ENCODE assay signal across 8 cellular contexts in the genomic region with DNA sequence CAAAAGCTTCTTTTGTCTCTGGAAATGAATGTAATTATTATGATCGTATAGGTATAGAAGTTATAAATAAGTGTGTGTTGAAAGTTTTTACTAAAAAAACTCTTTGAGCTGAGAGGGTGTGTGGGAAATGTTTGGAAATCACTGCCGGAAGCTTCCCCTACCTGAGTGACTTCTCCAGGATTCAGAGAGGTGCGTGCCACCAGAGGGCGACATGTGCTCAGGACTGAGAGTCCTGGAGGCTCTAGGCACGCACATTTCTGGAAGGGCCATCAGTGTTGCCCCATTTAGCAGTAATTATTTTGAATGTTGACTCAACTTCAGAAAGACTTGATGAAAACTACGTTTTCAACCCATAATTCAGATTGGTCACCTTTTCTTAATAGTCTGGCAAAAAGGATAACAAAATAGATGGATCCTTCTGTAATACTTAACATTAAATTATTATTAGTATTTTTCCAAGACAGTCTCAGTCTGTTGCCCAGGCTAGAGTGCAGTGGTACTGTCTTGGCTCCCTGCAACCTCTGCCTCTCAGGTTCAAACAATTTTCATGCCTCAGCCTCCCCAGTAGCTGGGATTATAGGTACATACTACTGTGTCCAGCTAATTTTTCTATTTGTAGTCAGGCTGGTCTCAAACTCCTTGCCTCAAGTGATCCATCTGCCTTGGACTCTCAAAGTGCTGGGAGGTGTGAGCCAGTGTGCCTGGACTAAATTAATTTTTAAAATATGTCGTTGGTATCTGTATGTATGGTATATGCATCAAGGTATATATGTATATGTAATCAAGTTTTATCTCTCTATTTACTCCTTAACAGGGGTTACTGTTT. TPM values are rescaled to one million over a fixed set of nuclear protein-coding genes. Genes with fewer than 3 reads are reported as not detected.
DNase-seq lines count a peak whose midpoint lies in the region; ATAC-seq and TF ChIP-seq lines count a peak whose summit lies in the region.

No MANE protein-coding gene starts in this region.

- H3K4me1 Mint-ChIP-seq in CD8-positive, alpha-beta T cell (ENCODE audit: low read depth) = peaks cover 34% of the 10 kb centered on the region

- POLR2A ChIA-PET in CD8-positive, alpha-beta T cell (lab: Charles Lee) = interaction anchor here (0.6 to 1.4 kb wide), 6 partner anchors 10 to 60 kb away, joined by 3 to 5 read pairs (median 3); partner anchors contain the start of gene GPR171

- no peaks in the 10 kb centered on the region for H3K9me3 Mint-ChIP-seq in CD8-positive, alpha-beta T cell

- no peak overlapping the region for H3K9ac ChIP-seq in OCI-LY1 (ENCODE audit: low read length)
- no peak overlapping the region for H3K9ac ChIP-seq in fibroblast of lung (ENCODE audit: insufficient read depth, low read length)

- H3K79me2 ChIP-seq in OCI-LY1 (ENCODE audit: insufficient read depth, low read length) (no peaks in the 10 kb centered on the region), fibroblast of lung (ENCODE audit: control insufficient read depth, insufficient read depth, low read length) (no peaks in the 10 kb centered on the region)

- no peaks in the 10 kb centered on the region for H3K36me3 Mint-ChIP-seq in CD8-positive, alpha-beta T cell

- no peaks in the 10 kb centered on the region for H3K27me3 ChIP-seq in CD8-positive, alpha-beta T cell (ENCODE audit: insufficient read depth, low read length)
- H3K27me3 ChIP-seq in OCI-LY1 (ENCODE audit: insufficient read depth, low read length) = no peaks in the 10 kb centered on the region
- no peaks in the 10 kb centered on the region for H3K27me3 ChIP-seq in fibroblast of lung (ENCODE audit: control insufficient read depth, insufficient read depth, low read length)
- no peaks in the 10 kb centered on the region for H3K27me3 ChIP-seq in neutrophil
- no peaks in the 10 kb centered on the region for H3K27me3 ChIP-seq in testis

- 40 to 51% methylated on average over 7 of the region's 7 CpGs for WGBS in testis, 2 donors

- TF ChIP-seq POLR2A in testis (IDR thresholded peaks at IDR 0.05) = no peak

- no peaks in the 10 kb centered on the region for H3K36me3 ChIP-seq in CD8-positive, alpha-beta T cell (ENCODE audit: insufficient read depth, low read length)
- H3K36me3 ChIP-seq in OCI-LY1 (ENCODE audit: insufficient read depth, low read length) (no peaks in the 10 kb centered on the region), fibroblast of lung (ENCODE audit: control insufficient read depth, insufficient read depth, low read length) (no peaks in the 10 kb centered on the region), neutrophil (no peaks in the 10 kb centered on the region), testis (ENCODE audit: low read depth, missing control alignments) (no peaks in the 10 kb centered on the region)

- H3K4me1 ChIP-seq in CD8-positive, alpha-beta T cell (ENCODE audit: insufficient read depth, low read length) = peaks cover 38% of the 10 kb centered on the region
- H3K4me1 ChIP-seq in OCI-LY1 (ENCODE audit: insufficient read depth, low read length, severe bottlenecking) = peaks cover 18% of the 10 kb centered on the region
- no peaks in the 10 kb centered on the region for H3K4me1 ChIP-seq in fibroblast of lung (ENCODE audit: control insufficient read depth, extremely low read depth, insufficient read depth, low read length)
- peaks cover 39 to 42% of the 10 kb centered on the region in 2 experiments for H3K4me1 ChIP-seq in neutrophil (ENCODE audit: control insufficient read depth in 1 of 2, insufficient read depth in 1 of 2, low read depth in 1 of 2, low read length in 1 of 2)
- no peaks in the 10 kb centered on the region for H3K4me1 ChIP-seq in testis

- no peak overlapping the region for H3K27ac Mint-ChIP-seq in CD8-positive, alpha-beta T cell

- no peak overlapping the region for H3K4me3 Mint-ChIP-seq in CD8-positive, alpha-beta T cell

- no peak overlapping the region for H3K27ac ChIP-seq in CD8-positive, alpha-beta T cell (ENCODE audit: low read depth, low read length)
- H3K27ac ChIP-seq in OCI-LY1 (ENCODE audit: low read depth, low read length, poor library complexity, severe bottlenecking) (no peak overlapping the region), fibroblast of lung (ENCODE audit: insufficient read depth, low read length) (no peak overlapping the region), neutrophil (peak overlapping the region; percentile 56), testis (no peak overlapping the region)

- H3K27me3 Mint-ChIP-seq in CD8-positive, alpha-beta T cell (ENCODE audit: low read depth) = no peaks in the 10 kb centered on the region

- H3F3A ChIP-seq in OCI-LY1 (ENCODE audit: insufficient read depth, low read length) = no peaks in the 10 kb centered on the region

- intact Hi-C loops in CD8-positive, alpha-beta T cell (cut with DNase I, micrococcal nuclease) = loop anchor here (1.0 to 10.0 kb wide), 11 partner anchors 12 to 746 kb away; partner anchors contain the start of genes P2RY13 (in 1 of the 2) and P2RY14 (in 1 of the 2)
- intact Hi-C loops in testis (cut with DNase I; ENCODE audit: low total_unique reads) = no loop called here

- CTCF ChIA-PET in CD8-positive, alpha-beta T cell (lab: Charles Lee) = interaction anchor here (0.7 to 8.2 kb wide), 46 partner anchors 8 to 1353 kb away, joined by 3 to 333 read pairs (median 6); partner anchors contain the start of genes GPR171 and P2RY14

- no peaks in the 10 kb centered on the region for H3K9me2 ChIP-seq in OCI-LY1 (ENCODE audit: low read depth, low read length)

- peak; percentile 54 to 89 (median 81) for DNase-seq in CD8-positive, alpha-beta T cell
- peak; percentile 61 for DNase-seq in HT1080 (ENCODE audit: low read depth)
- DNase-seq in activated T-cell treated with anti-CD3 and anti-CD28 coated beads for 48 hours (ENCODE audit: low read depth) = peak; percentile 73
- DNase-seq in fibroblast of lung (ENCODE audit: low read depth in 2 of 2) = peak; percentile 43 to 63
- DNase-seq in testis = peak; percentile 84

- peak; percentile 76 for ATAC-seq in CD8-positive, alpha-beta T cell
- peak; percentile 49 for ATAC-seq in GM19463 (IDR thresholded peaks at IDR 0.05; ENCODE audit: unreplicated experiment)

- H3K4me3 ChIP-seq in CD8-positive, alpha-beta T cell (ENCODE audit: low read depth, low read length) = no peak overlapping the region
- no peak overlapping the region for H3K4me3 ChIP-seq in OCI-LY1 (ENCODE audit: low read depth, low read length, poor library complexity, severe bottlenecking)
- H3K4me3 ChIP-seq in fibroblast of lung (replicated peaks in 1 of 4; ENCODE audit: control extremely low read depth in 1 of 4, insufficient read depth in 1 of 4, low read depth in 3 of 4, low read length in 4 of 4) = no peak overlapping the region
- no peak overlapping the region for H3K4me3 ChIP-seq in neutrophil (ENCODE audit: low read depth in 1 of 2, low read length in 1 of 2)
- H3K4me3 ChIP-seq in testis = no peak overlapping the region

- peak; percentile 97 for TF ChIP-seq CTCF in CD8-positive, alpha-beta T cell (IDR thresholded peaks at IDR 0.05)
- TF ChIP-seq CTCF in OCI-LY1 (IDR thresholded peaks at IDR 0.05; ENCODE audit: low read length) (peak; percentile 99), fibroblast of lung (conservative IDR thresholded peaks at IDR 0.05 in 1 of 2, IDR thresholded peaks at IDR 0.05 in 1 of 2; ENCODE audit: low read depth in 1 of 2, low read length in 2 of 2) (peak; percentile 78 to 82), neutrophil (IDR thresholded peaks at IDR 0.05) (peak; percentile 68), testis (IDR thresholded peaks at IDR 0.05) (peak; percentile 37 to 64 (median 50))

- H4K20me1 ChIP-seq in OCI-LY1 (ENCODE audit: insufficient read depth, low read length) (no peaks in the 10 kb centered on the region), fibroblast of lung (ENCODE audit: control insufficient read depth, extremely low read depth, insufficient read depth, low read length) (no peaks in the 10 kb centered on the region)

- H2AFZ ChIP-seq in OCI-LY1 (ENCODE audit: low read length) = no peak overlapping the region
- no peak overlapping the region for H2AFZ ChIP-seq in fibroblast of lung (ENCODE audit: low read length)

- no peak overlapping the region for H3K4me2 ChIP-seq in OCI-LY1 (ENCODE audit: low read length)
- no peak overlapping the region for H3K4me2 ChIP-seq in fibroblast of lung (ENCODE audit: extremely low read depth, insufficient read depth, low read length)

- H3K9me3 ChIP-seq in CD8-positive, alpha-beta T cell (ENCODE audit: low read length) = no peaks in the 10 kb centered on the region
- H3K9me3 ChIP-seq in OCI-LY1 (ENCODE audit: low read length) (no peaks in the 10 kb centered on the region), fibroblast of lung (ENCODE audit: control insufficient read depth, insufficient read depth, low read depth, low read length) (no peaks in the 10 kb centered on the region), neutrophil (no peaks in the 10 kb centered on the region), testis (no peaks in the 10 kb centered on the region)

RNA-seq across cellular contexts. Expression of gene GPR171, which starts 34.5 kb away (rescaled TPM):
- total RNA-seq in CD8-positive, alpha-beta T cell = 10 to 100 TPM; 11.5 to 13.4 TPM
- total RNA-seq in HT1080 (2014; rRNA removed; shearing (Covaris generic)) = not detected in 2 replicates
- not detected in 2 replicates for polyA plus RNA-seq in HT1080 (2015; cell fraction: cytosol; rRNA removed)
- polyA plus RNA-seq in HT1080 (2015; cell fraction: nucleus; rRNA removed) = not detected in 2 replicates
- total RNA-seq in fibroblast of lung (not detected in 2 replicates), testis (under 1 TPM in 1 of 2 donors, not detected in 1; 0.62 TPM)
- polyA plus RNA-seq in fibroblast of lung (not detected in 2 replicates), testis (ENCODE audit: insufficient read depth, low read depth, low replicate concordance) (0.22 TPM)
- polyA plus RNA-seq in fibroblast of lung (2012) = not detected in 2 replicates
- not detected in 2 replicates for polyA minus RNA-seq in fibroblast of lung (ENCODE audit: low replicate concordance)

Comparison
In these comparisons a context has a peak if more than half of its experiments do, and no peak if none do; other contexts are left out.
1. RNA of gene GPR171, which starts 34.5 kb away (total RNA-seq): 11.5 to 13.4 TPM in CD8-positive, alpha-beta T cell; 0.62 TPM in testis, not detected in HT1080 and not detected in fibroblast of lung; every median in the first group is over 4 times any median in the second.
2. Peak in every context shown above with its lines, with median percentiles within 50 percentile points of each other: DNase-seq and CTCF ChIP-seq.